28 cellular contexts compared by ENCODE assay signal in genomic region chr11:57287884-57288283, GRCh38. TPM values are rescaled to one million over a fixed set of nuclear protein-coding genes. Genes with fewer than 3 reads are reported as not detected.
A peak's percentile ranks its signal among the peaks of the same experiment; 100 is the strongest.
DNase-seq lines count a peak whose midpoint lies in the region; ATAC-seq and TF ChIP-seq lines count a peak whose summit lies in the region.
"Had no signal": no experiment of that assay in that cellular context is flagged by ENCODE, and none has a peak within 500 bp of the region (broad histone marks: within the 10 kb centered on the region; RNA-seq: fewer than 3 reads in every experiment).

No MANE protein-coding gene starts in this region.

- peak overlapping the region; percentile 76 for H2BK120ac ChIP-seq in trophoblast cell (ENCODE audit: insufficient read depth, low read length, poor library complexity)

- H3K9me3 Mint-ChIP-seq in osteocyte (ENCODE audit: unreplicated experiment): no peaks in the 10 kb centered on the region
- no peaks in the 10 kb centered on the region for H3K9me3 Mint-ChIP-seq in stimulated activated memory B cell treated with anti-CD40 and anti-IgM and Interleukin-4, amounts not matched to agents 10 μg/mL and 1 μg/mL and 100 μg/mL, for 72 hours

- peaks cover 26% of the 10 kb centered on the region for H3K79me1 ChIP-seq in trophoblast cell (ENCODE audit: low read length)

- H2AK5ac ChIP-seq in trophoblast cell (ENCODE audit: low read length): no peak overlapping the region

- no peak overlapping the region for H3K4me3 Mint-ChIP-seq in osteocyte (ENCODE audit: unreplicated experiment)
- no peak overlapping the region for H3K4me3 Mint-ChIP-seq in stimulated activated memory B cell treated with anti-CD40 and anti-IgM and Interleukin-4, amounts not matched to agents 10 μg/mL and 1 μg/mL and 100 μg/mL, for 72 hours
- H3K4me3 Mint-ChIP-seq: CD8-positive, alpha-beta memory T cell had no signal

- H2BK5ac ChIP-seq in trophoblast cell (ENCODE audit: low read depth, low read length, poor library complexity): peak overlapping the region; percentile 45

- H4K12ac ChIP-seq in trophoblast cell (ENCODE audit: low read depth, low read length): no peak overlapping the region

- no peak overlapping the region for H4K8ac ChIP-seq in trophoblast cell (ENCODE audit: low read depth, low read length)

- H3K4ac ChIP-seq in trophoblast cell (ENCODE audit: low read depth, low read length): no peak overlapping the region

- H4K20me1 ChIP-seq in PC-3 (ENCODE audit: low read length): no peaks in the 10 kb centered on the region

- no peak overlapping the region for H3K18ac ChIP-seq in trophoblast cell (ENCODE audit: low read length)

- POLR2A ChIA-PET in PC-3 (lab: Charles Lee; ENCODE audit: unreplicated experiment): no interaction called here

- BruUV-seq in PC-3 (replicated peaks; lab: Mats Ljungman, UMichigan): no TSS peak

- H3K23ac ChIP-seq in trophoblast cell (ENCODE audit: low read length): no peak overlapping the region

- intact Hi-C loops in PC-3 (cut with micrococcal nuclease): no loop called here

- H3K4me1 ChIP-seq in PC-3 (ENCODE audit: insufficient read depth, low read length): peaks cover 22% of the 10 kb centered on the region
- H3K4me1 ChIP-seq in trophoblast cell (ENCODE audit: control insufficient read depth in 1 of 2, insufficient read depth in 2 of 2, low read length in 2 of 2): peaks cover 20 to 25% of the 10 kb centered on the region in 2 experiments

- peaks cover 3% of the 10 kb centered on the region; the same call in 1 of the 2 replicates for H3K9me2 ChIP-seq in PC-3 (replicated peaks; ENCODE audit: low read length)

- H2BK12ac ChIP-seq in trophoblast cell (ENCODE audit: low read length): peak overlapping the region; percentile 35

- TF ChIP-seq CTCF in PC-3 (conservative IDR thresholded peaks at IDR 0.05; ENCODE audit: low read depth, low read length) (no peak), osteocyte (IDR thresholded peaks at IDR 0.05) (no peak)

- no peak overlapping the region for H2AFZ ChIP-seq in PC-3 (ENCODE audit: low read length)
- no peak overlapping the region for H2AFZ ChIP-seq in trophoblast cell (ENCODE audit: insufficient read depth, low read length, poor library complexity)

- no peaks in the 10 kb centered on the region for H3K79me2 ChIP-seq in PC-3 (ENCODE audit: low read length)
- H3K79me2 ChIP-seq in trophoblast cell (ENCODE audit: control insufficient read depth, insufficient read depth, low read length, poor library complexity): no peaks in the 10 kb centered on the region

- ATAC-seq in PC-3: no peak
- ATAC-seq in HG03457 (IDR thresholded peaks at IDR 0.05; ENCODE audit: unreplicated experiment): no peak
- ATAC-seq in stimulated activated memory B cell treated with anti-CD40 and anti-IgM and Interleukin-4, amounts not matched to agents 10 μg/mL and 1 μg/mL and 100 μg/mL, for 72 hours: no peak
- ATAC-seq: HepG2 had no signal

- H3K27me3 ChIP-seq in PC-3 (ENCODE audit: low read length): no peaks in the 10 kb centered on the region
- no peaks in the 10 kb centered on the region for H3K27me3 ChIP-seq in trophoblast cell (ENCODE audit: insufficient read depth, low read length)

- H3K4me3 ChIP-seq in PC-3 (ENCODE audit: low read length) (no peak overlapping the region), trophoblast cell (ENCODE audit: low read depth, low read length) (no peak overlapping the region)

- CTCF ChIA-PET in PC-3 (lab: Charles Lee): no interaction called here

- peak overlapping the region; percentile 39 for H4K91ac ChIP-seq in trophoblast cell (ENCODE audit: low read depth, low read length)

- DNase-seq in NCI-H1105 treated with DMSO at 0.1 percent for 48 hours (lab: John Stamatoyannopoulos, UW) (peak; percentile 49), NCI-H1105 (lab: John Stamatoyannopoulos, UW) (no peak), PC-3 (no peak), epithelial cell of prostate (ENCODE audit: low read depth, low spot score) (no peak), trophoblast cell (no peak), osteocyte (ENCODE audit: extremely low spot score, unreplicated experiment) (no peak)
- DNase-seq: AML-193; CD8-positive, alpha-beta memory T cell; DMS53; EL; GF-D8; H7; KG1; NCI-H1694 treated with DMSO at 0.1 percent for 48 hours; NCI-H2081 treated with DMSO at 0.1 percent for 48 hours; NCI-H2171 treated with DMSO at 0.1 percent for 48 hours; NCI-H446; NCI-H526; Right ventricle myocardium superior had no signal

- H3K36me3 Mint-ChIP-seq in osteocyte (ENCODE audit: unreplicated experiment): no peaks in the 10 kb centered on the region
- H3K36me3 Mint-ChIP-seq in stimulated activated memory B cell treated with anti-CD40 and anti-IgM and Interleukin-4, amounts not matched to agents 10 μg/mL and 1 μg/mL and 100 μg/mL, for 72 hours: no peaks in the 10 kb centered on the region
- H3K36me3 Mint-ChIP-seq: CD8-positive, alpha-beta memory T cell had no signal

- H3K4me2 ChIP-seq in PC-3 (ENCODE audit: low read length) (peak overlapping the region; percentile 43), trophoblast cell (ENCODE audit: low read length) (no peak overlapping the region)

- H3K36me3 ChIP-seq in PC-3 (ENCODE audit: low read depth, low read length) (no peaks in the 10 kb centered on the region), trophoblast cell (ENCODE audit: control insufficient read depth in 1 of 2, insufficient read depth in 2 of 2, low read length in 2 of 2) (no peaks in the 10 kb centered on the region)

- H3K27ac ChIP-seq in PC-3 (ENCODE audit: low read length) (peak overlapping the region; percentile 47), epithelial cell of prostate (peak overlapping the region; percentile 72), trophoblast cell (ENCODE audit: low read depth, low read length) (no peak overlapping the region)
- H3K27ac ChIP-seq: 22Rv1, C4-2B had no signal

- no peaks in the 10 kb centered on the region for H3F3A ChIP-seq in PC-3 (ENCODE audit: low read length, unreplicated experiment)

- H3K9ac ChIP-seq in PC-3 (ENCODE audit: low read length) (0 out of 2 replicates have a peak overlapping the region, but pooled peaks have one; percentile 8), trophoblast cell (ENCODE audit: low read length) (no peak overlapping the region)

- no peak overlapping the region for H3K27ac Mint-ChIP-seq in osteocyte (ENCODE audit: unreplicated experiment)
- H3K27ac Mint-ChIP-seq in stimulated activated memory B cell treated with anti-CD40 and anti-IgM and Interleukin-4, amounts not matched to agents 10 μg/mL and 1 μg/mL and 100 μg/mL, for 72 hours: no peak overlapping the region

- H3K27me3 Mint-ChIP-seq in osteocyte (ENCODE audit: unreplicated experiment): no peaks in the 10 kb centered on the region
- H3K27me3 Mint-ChIP-seq in stimulated activated memory B cell treated with anti-CD40 and anti-IgM and Interleukin-4, amounts not matched to agents 10 μg/mL and 1 μg/mL and 100 μg/mL, for 72 hours: peaks cover 21% of the 10 kb centered on the region

- no CpG with 5 or more reads among the region's 3 CpGs for WGBS in trophoblast cell (ENCODE audit: extremely low coverage, insufficient coverage, insufficient read length)

- no peaks in the 10 kb centered on the region for H3K9me3 ChIP-seq in PC-3 (ENCODE audit: low read length)
- no peaks in the 10 kb centered on the region for H3K9me3 ChIP-seq in trophoblast cell (ENCODE audit: insufficient read depth, low read depth, low read length)

- H3K4me1 Mint-ChIP-seq in osteocyte (ENCODE audit: unreplicated experiment): peaks cover 18% of the 10 kb centered on the region
- H3K4me1 Mint-ChIP-seq in stimulated activated memory B cell treated with anti-CD40 and anti-IgM and Interleukin-4, amounts not matched to agents 10 μg/mL and 1 μg/mL and 100 μg/mL, for 72 hours: no peaks in the 10 kb centered on the region
- H3K4me1 Mint-ChIP-seq: CD8-positive, alpha-beta memory T cell had no signal

- H3K14ac ChIP-seq in trophoblast cell (ENCODE audit: low read length): no peak overlapping the region

RNA-seq across cellular contexts. Expression of gene TNKS1BP1, which starts 36.9 kb away (rescaled TPM):
- total RNA-seq in PC-3 (2014; rRNA removed) (89.6 and 143 TPM in 2 replicates), osteocyte (152 and 169 TPM in 2 replicates)
- polyA plus RNA-seq in trophoblast cell (2013): 264 and 289 TPM in 2 replicates

RNA-seq across cellular contexts. Expression of gene SSRP1, which starts 47.8 kb away (rescaled TPM):
- total RNA-seq in PC-3 (2014; rRNA removed): 228 and 341 TPM in 2 replicates
- 113 and 120 TPM in 2 replicates for polyA plus RNA-seq in trophoblast cell (2013)
- 97.4 and 99.4 TPM in 2 replicates for total RNA-seq in osteocyte

RNA-seq across cellular contexts. Expression of gene P2RX3, which starts 50.3 kb away (rescaled TPM):
- total RNA-seq in PC-3 (2014; rRNA removed) (not detected in 2 replicates), osteocyte (not detected in 2 replicates)
- 0.07 and 0.11 TPM in 2 replicates for polyA plus RNA-seq in trophoblast cell (2013)
- total RNA-seq: CD8-positive, alpha-beta memory T cell; H7; HepG2; HT-29; RPMI7951; SK-MEL-5 had no signal
- polyA plus RNA-seq: AG04450; CD8-positive, alpha-beta memory T cell had no signal

RNA-seq across cellular contexts. Expression of gene APLNR, which starts 50.8 kb away (rescaled TPM):
- not detected in 2 replicates for total RNA-seq in PC-3 (2014; rRNA removed)
- polyA plus RNA-seq in trophoblast cell (2013): 2.1 and 2.5 TPM in 2 replicates
- not detected in 2 replicates for total RNA-seq in osteocyte
- total RNA-seq: CD8-positive, alpha-beta memory T cell; HepG2; HT-29; RPMI7951; SK-MEL-5 had no signal
- polyA plus RNA-seq: AG04450; CD8-positive, alpha-beta memory T cell; HepG2 had no signal
